ENCODE assay signal across 14 cellular contexts in the genomic region with DNA sequence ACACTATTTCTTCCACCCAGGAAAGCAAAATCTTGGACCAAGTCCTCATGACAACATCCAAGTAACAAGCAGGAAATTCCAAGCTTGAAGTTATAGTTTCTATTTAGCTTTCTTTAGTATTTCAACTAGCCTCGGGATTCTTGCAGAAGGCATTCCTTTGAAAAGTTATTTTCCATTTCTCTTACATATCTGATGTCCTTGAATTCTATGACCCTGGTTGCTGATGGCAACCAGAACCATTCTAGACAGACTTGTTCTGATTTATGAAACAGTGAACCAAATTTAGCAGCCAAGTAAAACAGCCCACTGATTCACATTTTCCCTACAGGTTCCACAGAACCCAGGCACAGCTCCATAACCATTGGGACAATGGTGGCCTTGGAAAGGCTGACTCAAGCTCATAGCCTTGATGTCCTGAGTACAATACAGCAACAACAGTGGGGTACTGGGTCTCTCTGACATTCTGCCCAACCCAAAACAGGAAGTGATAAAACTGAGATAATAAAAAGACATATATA. TPM values are rescaled to one million over a fixed set of nuclear protein-coding genes. Genes with fewer than 3 reads are reported as not detected.
DNase-seq lines count a peak whose midpoint lies in the region; TF ChIP-seq lines count a peak whose summit lies in the region.
"Had no signal": no experiment of that assay in that cellular context is flagged by ENCODE, and none has a peak within 500 bp of the region (broad histone marks: within the 10 kb centered on the region; RNA-seq: fewer than 3 reads in every experiment).

No MANE protein-coding gene starts in this region.

- peaks cover 7% of the 10 kb centered on the region for H3K9me3 Mint-ChIP-seq in osteocyte (ENCODE audit: unreplicated experiment)
- H3K9me3 Mint-ChIP-seq in Caco-2 (ENCODE audit: unreplicated experiment) = no peaks in the 10 kb centered on the region
- H3K9me3 Mint-ChIP-seq: stimulated activated memory B cell treated with anti-CD40 and anti-IgM and Interleukin-4, amounts not matched to agents 10 μg/mL and 1 μg/mL and 100 μg/mL, for 72 hours; WTC11 had no signal

- H3K27ac Mint-ChIP-seq in osteocyte (ENCODE audit: unreplicated experiment) = peak overlapping the region; percentile 98
- no peak overlapping the region for H3K27ac Mint-ChIP-seq in Caco-2 (ENCODE audit: unreplicated experiment)
- H3K27ac Mint-ChIP-seq: immature natural killer cell; stimulated activated memory B cell treated with anti-CD40 and anti-IgM and Interleukin-4, amounts not matched to agents 10 μg/mL and 1 μg/mL and 100 μg/mL, for 72 hours; WTC11 had no signal

- no peaks in the 10 kb centered on the region for H3K9me2 ChIP-seq in SK-N-SH

- no peaks in the 10 kb centered on the region; the same call in 1 of the 2 replicates for H3K27me3 ChIP-seq in SK-N-SH (ENCODE audit: insufficient read depth)
- H3K27me3 ChIP-seq in Caco-2 (replicated peaks; ENCODE audit: control insufficient read depth, insufficient read depth, low read length) = no peaks in the 10 kb centered on the region

- no peaks in the 10 kb centered on the region for H3K79me2 ChIP-seq in SK-N-SH (ENCODE audit: insufficient read depth)

- H4K20me1 ChIP-seq in SK-N-SH (ENCODE audit: insufficient read depth) = no peaks in the 10 kb centered on the region

- CTCF ChIA-PET in SK-N-SH (lab: Yijun Ruan, JAX) = no interaction called here
- CTCF ChIA-PET in Caco-2 (lab: Charles Lee) = no interaction called here

- peaks cover 13% of the 10 kb centered on the region for H3K36me3 Mint-ChIP-seq in osteocyte (ENCODE audit: unreplicated experiment)
- H3K36me3 Mint-ChIP-seq in Caco-2 (ENCODE audit: insufficient read depth, unreplicated experiment) = peaks cover 11% of the 10 kb centered on the region
- H3K36me3 Mint-ChIP-seq: immature natural killer cell; stimulated activated memory B cell treated with anti-CD40 and anti-IgM and Interleukin-4, amounts not matched to agents 10 μg/mL and 1 μg/mL and 100 μg/mL, for 72 hours had no signal

- BruUV-seq in Caco-2 (replicated peaks; lab: Mats Ljungman, UMichigan) = no TSS peak

- WGBS in SK-N-SH (ENCODE audit: low lambda C conversion rate) = 6% methylated on average over 1 of the region's 1 CpG

- DNase-seq in EH (ENCODE audit: low read depth) (peak; percentile 90), SK-N-SH (no peak), fibroblast of gingiva (ENCODE audit: low read depth) (peak; percentile 84), osteocyte (ENCODE audit: extremely low spot score, unreplicated experiment) (no peak), cerebellar nuclear complex (lab: John Stamatoyannopoulos, UW) (no peak), NCI-H748 treated with DMSO at 0.1 percent for 48 hours (lab: John Stamatoyannopoulos, UW) (no peak), Caco-2 (no peak)
- DNase-seq in activated naive CD4-positive, alpha-beta T cell treated with Interleukin-2 at 50 U/mL for 16 hours = no peak
- DNase-seq: Calu3, immature natural killer cell, NCI-H226, SHP77 treated with DMSO at 0.1 percent for 48 hours had no signal

- H3K4me1 Mint-ChIP-seq in osteocyte (ENCODE audit: unreplicated experiment) = peaks cover 84% of the 10 kb centered on the region
- peaks cover 12% of the 10 kb centered on the region for H3K4me1 Mint-ChIP-seq in Caco-2 (ENCODE audit: low read depth, unreplicated experiment)
- H3K4me1 Mint-ChIP-seq: immature natural killer cell; stimulated activated memory B cell treated with anti-CD40 and anti-IgM and Interleukin-4, amounts not matched to agents 10 μg/mL and 1 μg/mL and 100 μg/mL, for 72 hours had no signal

- intact Hi-C loops in Caco-2 (cut with micrococcal nuclease; ENCODE audit: unreplicated experiment) = no loop called here

- H3K4me3 Mint-ChIP-seq in osteocyte (ENCODE audit: unreplicated experiment) (peak overlapping the region; percentile 26), Caco-2 (ENCODE audit: unreplicated experiment) (no peak overlapping the region)
- H3K4me3 Mint-ChIP-seq: immature natural killer cell; stimulated activated memory B cell treated with anti-CD40 and anti-IgM and Interleukin-4, amounts not matched to agents 10 μg/mL and 1 μg/mL and 100 μg/mL, for 72 hours; WTC11 had no signal

- no peaks in the 10 kb centered on the region for H3K36me3 ChIP-seq in SK-N-SH (replicated peaks in 1 of 2; ENCODE audit: control insufficient read depth in 1 of 2, insufficient read depth in 2 of 2, low read length in 1 of 2)
- H3K36me3 ChIP-seq in Caco-2 (ENCODE audit: control insufficient read depth, insufficient read depth, low read length) = no peaks in the 10 kb centered on the region

- H3K27ac ChIP-seq in SK-N-SH (ENCODE audit: low read depth in 2 of 2, low read length in 1 of 2) = peak overlapping the region; percentile 40 to 80; a peak in 3 of 4 replicates

- TF ChIP-seq RAD21 in SK-N-SH (IDR thresholded peaks at IDR 0.05; ENCODE audit: low read length) = no peak

- TF ChIP-seq EP300 in SK-N-SH (IDR thresholded peaks at IDR 0.05; ENCODE audit: borderline replicate concordance in 1 of 2, low read depth in 1 of 2, low read length in 1 of 2) = peak in 1 of 2 experiments; percentile 32; a peak in 1 of 4 replicates

- POLR2A ChIA-PET in SK-N-SH (lab: Yijun Ruan, JAX) (no interaction called here), Caco-2 (lab: Charles Lee) (no interaction called here)

- H3K4me1 ChIP-seq in SK-N-SH (ENCODE audit: control insufficient read depth in 1 of 2, insufficient read depth in 2 of 2, low read depth in 1 of 2, low read length in 1 of 2) = peaks cover 0 to 29% of the 10 kb centered on the region in 2 experiments; a peak in 3 of 4 replicates
- H3K4me1 ChIP-seq in Caco-2 = peaks cover 14% of the 10 kb centered on the region; the same call in 1 of the 2 replicates

- H3K4me3 ChIP-seq in SK-N-SH (ENCODE audit: low read depth in 2 of 2, low read length in 1 of 2) (peak overlapping the region in 1 of 2 experiments; percentile 5; a peak in 1 of 4 replicates), Caco-2 (ENCODE audit: low read depth, low read length) (no peak overlapping the region)

- no peak for TF ChIP-seq CTCF in SK-N-SH (IDR thresholded peaks at IDR 0.05)
- no peak for TF ChIP-seq CTCF in osteocyte (IDR thresholded peaks at IDR 0.05)
- no peak for TF ChIP-seq CTCF in Caco-2 (IDR thresholded peaks at IDR 0.05; ENCODE audit: insufficient read depth in 1 of 2, low read depth in 1 of 2, low read length in 1 of 2, severe bottlenecking in 1 of 2, unreplicated experiment in 1 of 2)

- no peaks in the 10 kb centered on the region for H3K27me3 Mint-ChIP-seq in osteocyte (ENCODE audit: unreplicated experiment)
- H3K27me3 Mint-ChIP-seq in Caco-2 (ENCODE audit: insufficient read depth, unreplicated experiment) = no peaks in the 10 kb centered on the region
- H3K27me3 Mint-ChIP-seq: stimulated activated memory B cell treated with anti-CD40 and anti-IgM and Interleukin-4, amounts not matched to agents 10 μg/mL and 1 μg/mL and 100 μg/mL, for 72 hours had no signal

- H3K9me3 ChIP-seq in SK-N-SH (no peaks in the 10 kb centered on the region), Caco-2 (no peaks in the 10 kb centered on the region)

- peak overlapping the region; percentile 26; the same call in 1 of the 2 replicates for H3K9ac ChIP-seq in SK-N-SH

- H2AFZ ChIP-seq in SK-N-SH (ENCODE audit: low read depth) = no peak overlapping the region

- peak overlapping the region; percentile 48; the same call in 1 of the 2 replicates for H3K4me2 ChIP-seq in SK-N-SH

- peaks cover 11% of the 10 kb centered on the region for H3F3A ChIP-seq in SK-N-SH (replicated peaks; ENCODE audit: insufficient read depth)

TF ChIP-seq in SK-N-SH, 30 proteins besides CTCF, POLR2A, EP300 and RAD21:
- TF ChIP-seq ELF1 (IDR thresholded peaks at IDR 0.05) = 0 out of 2 replicates have a peak, but pooled peaks have one; percentile 14
- TF ChIP-seq FOXM1 (IDR thresholded peaks at IDR 0.05; ENCODE audit: low read depth) = no peak
- TF ChIP-seq POLR2AphosphoS5 (IDR thresholded peaks at IDR 0.05; ENCODE audit: low read depth, low read length) = no peak
- peak; percentile 3; the same call in 1 of the 2 replicates for TF ChIP-seq FOSL2 (IDR thresholded peaks at IDR 0.05; ENCODE audit: borderline replicate concordance, low read depth)
- TF ChIP-seq NFIC (IDR thresholded peaks at IDR 0.05; ENCODE audit: borderline replicate concordance) = peak; percentile 22; the same call in 1 of the 2 replicates
- TF ChIP-seq TCF12 (IDR thresholded peaks at IDR 0.05) = peak; percentile 49; the same call in 1 of the 2 replicates
- TF ChIP-seq, protein P1, sequence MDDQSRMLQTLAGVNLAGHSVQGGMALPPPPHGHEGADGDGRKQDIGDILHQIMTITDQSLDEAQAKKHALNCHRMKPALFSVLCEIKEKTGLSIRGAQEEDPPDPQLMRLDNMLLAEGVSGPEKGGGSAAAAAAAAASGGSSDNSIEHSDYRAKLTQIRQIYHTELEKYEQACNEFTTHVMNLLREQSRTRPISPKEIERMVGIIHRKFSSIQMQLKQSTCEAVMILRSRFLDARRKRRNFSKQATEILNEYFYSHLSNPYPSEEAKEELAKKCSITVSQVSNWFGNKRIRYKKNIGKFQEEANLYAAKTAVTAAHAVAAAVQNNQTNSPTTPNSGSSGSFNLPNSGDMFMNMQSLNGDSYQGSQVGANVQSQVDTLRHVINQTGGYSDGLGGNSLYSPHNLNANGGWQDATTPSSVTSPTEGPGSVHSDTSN (IDR thresholded peaks at IDR 0.05) = peak; percentile 70
- TF ChIP-seq RXRA (IDR thresholded peaks at IDR 0.05; ENCODE audit: borderline replicate concordance, low read depth) = peak; percentile 18; the same call in 1 of the 2 replicates
- TF ChIP-seq JUND (IDR thresholded peaks at IDR 0.05) = 0 out of 2 replicates have a peak, but pooled peaks have one; percentile 26

RNA-seq across cellular contexts. Expression of a gene that starts 26.4 kb away (rescaled TPM):
- polyA plus RNA-seq in SK-N-SH (2012; rRNA removed) = 2.8 and 3.3 TPM in 2 replicates
- 3.9 and 5.2 TPM in 2 replicates for polyA plus RNA-seq in SK-N-SH (2012; cell fraction: cytosol; rRNA removed)
- polyA plus RNA-seq in SK-N-SH (2012; cell fraction: nucleus; rRNA removed) = 1.7 and 3.5 TPM in 2 replicates
- total RNA-seq in osteocyte (132 and 143 TPM in 2 replicates), Caco-2 (2022) (37.9 and 55.8 TPM in 2 replicates)

Comparison
In these comparisons a context has a peak if more than half of its experiments do, and no peak if none do; other contexts are left out.
1. DNase-seq: peak in EH (single experiment) and fibroblast of gingiva (single experiment); none in SK-N-SH (single experiment), osteocyte (single experiment), cerebellar nuclear complex (0 of 2), activated naive CD4-positive, alpha-beta T cell treated with Interleukin-2 at 50 U/mL for 16 hours (single experiment), NCI-H748 treated with DMSO at 0.1 percent for 48 hours (single experiment) and Caco-2 (0 of 2).